19 cellular contexts compared by ENCODE assay signal in genomic region chr2:240124651-240125030, GRCh38. TPM values are rescaled to one million over a fixed set of nuclear protein-coding genes. Genes with fewer than 3 reads are reported as not detected.
"Had no signal": no experiment of that assay in that cellular context is flagged by ENCODE, and none has a peak within 500 bp of the region (broad histone marks: within the 10 kb centered on the region; RNA-seq: fewer than 3 reads in every experiment).

No MANE protein-coding gene starts in this region.

- H3K27ac Mint-ChIP-seq: activated naive CD8-positive, alpha-beta T cell; progenitor cell of endocrine pancreas had no signal

- H3K27me3 Mint-ChIP-seq: activated naive CD8-positive, alpha-beta T cell; progenitor cell of endocrine pancreas had no signal

- H3K4me3 Mint-ChIP-seq: activated naive CD8-positive, alpha-beta T cell had no signal

- DNase-seq: activated CD4-positive, alpha-beta T cell treated with anti-CD3 and anti-CD28 coated beads, Interleukin-2, amount 50 U/mL, for 48 hours; amygdala; body of pancreas; caudate nucleus; foreskin keratinocyte; hypothalamus; midbrain; SW 1271; WERI-Rb-1 had no signal

- ATAC-seq: body of pancreas, foreskin keratinocyte had no signal

RNA-seq across cellular contexts. Expression of gene OTOS, which starts 15.8 kb away (rescaled TPM):
- total RNA-seq: body of pancreas; epithelial cell of proximal tubule; fibroblast of lung; foreskin keratinocyte; lung microvascular endothelial cell; omental fat pad; progenitor cell of endocrine pancreas; SJSA1; skeletal muscle tissue; T-helper 2 cell treated with Interferon-gamma antibody and Interleukin-4, amounts not matched to agents 100 ng/mL and 5 ng/mL, for 36 hours; ureter had no signal
